ENCODE assay signal across 15 cellular contexts in genomic region chr1:93964777-93965200, GRCh38. TPM values are rescaled to one million over a fixed set of nuclear protein-coding genes. Genes with fewer than 3 reads are reported as not detected.
DNase-seq lines count a peak whose midpoint lies in the region; ATAC-seq and TF ChIP-seq lines count a peak whose summit lies in the region.
"Had no signal": no experiment of that assay in that cellular context is flagged by ENCODE, and none has a peak within 500 bp of the region (broad histone marks: within the 10 kb centered on the region; RNA-seq: fewer than 3 reads in every experiment).

No MANE protein-coding gene starts in this region.

- DNase-seq in GM13977 (ENCODE audit: low spot score): peak; percentile 21
- peak; percentile 90 to 100 for DNase-seq in PC-9
- DNase-seq in fibroblast of lung (ENCODE audit: low read depth in 2 of 2): peak; percentile 7 to 94
- DNase-seq in prostate gland (ENCODE audit: low spot score): no peak
- DNase-seq in aorta: no peak
- DNase-seq in effector memory CD8-positive, alpha-beta T cell: no peak
- DNase-seq: CD8-positive, alpha-beta memory T cell; HFFc6; NCI-H1048; NCI-H524; SHP77; upper lobe of left lung; WERI-Rb-1 had no signal

- H3K27me3 Mint-ChIP-seq in effector memory CD8-positive, alpha-beta T cell: peaks cover 0 to 12% of the 10 kb centered on the region in 2 donors

- POLR2A ChIA-PET in PC-9 (lab: Charles Lee; ENCODE audit: unreplicated experiment): interaction anchor here (0.6 to 3.3 kb wide), 22 partner anchors 17 to 664 kb away, joined by 3 to 116 read pairs (median 6); partner anchors contain the start of genes DNTTIP2 and GCLM

- H3K27me3 ChIP-seq in PC-9 (ENCODE audit: insufficient read depth, low read depth) (no peaks in the 10 kb centered on the region), fibroblast of lung (ENCODE audit: control insufficient read depth, insufficient read depth, low read length) (no peaks in the 10 kb centered on the region), prostate gland (replicated peaks; ENCODE audit: insufficient read depth) (no peaks in the 10 kb centered on the region), aorta (ENCODE audit: control insufficient read depth in 1 of 2, insufficient read depth in 2 of 2, low read length in 1 of 2) (no peaks in the 10 kb centered on the region)
- H3K27me3 ChIP-seq: upper lobe of left lung had no signal

- H3K27ac ChIP-seq in PC-9 (peak overlapping the region; percentile 99), fibroblast of lung (ENCODE audit: insufficient read depth, low read length) (no peak overlapping the region), prostate gland (peak overlapping the region; percentile 28 to 59), aorta (ENCODE audit: low read depth in 1 of 2, low read length in 2 of 2) (no peak overlapping the region)
- H3K27ac ChIP-seq: upper lobe of left lung, WERI-Rb-1 had no signal

- H3K9me3 ChIP-seq in PC-9 (ENCODE audit: insufficient read depth, low read depth) (no peaks in the 10 kb centered on the region), fibroblast of lung (ENCODE audit: control insufficient read depth, insufficient read depth, low read depth, low read length) (no peaks in the 10 kb centered on the region), prostate gland (no peaks in the 10 kb centered on the region), aorta (ENCODE audit: control insufficient read depth, low read length) (no peaks in the 10 kb centered on the region)
- H3K9me3 ChIP-seq: upper lobe of left lung had no signal

- H3K36me3 ChIP-seq in PC-9 (ENCODE audit: low read depth) (no peaks in the 10 kb centered on the region), fibroblast of lung (ENCODE audit: control insufficient read depth, insufficient read depth, low read length) (no peaks in the 10 kb centered on the region), prostate gland (no peaks in the 10 kb centered on the region), aorta (ENCODE audit: control insufficient read depth in 1 of 2, insufficient read depth in 2 of 2, low read length in 1 of 2) (no peaks in the 10 kb centered on the region)
- H3K36me3 ChIP-seq: upper lobe of left lung, WERI-Rb-1 had no signal

- peak; percentile 11 for TF ChIP-seq POLR2A in prostate gland (IDR thresholded peaks at IDR 0.05)

- CTCF ChIA-PET in PC-9 (lab: Charles Lee): interaction anchor here (0.6 to 2.0 kb wide), 8 partner anchors 16 to 371 kb away, joined by 3 to 11 read pairs (median 5); partner anchors contain the start of gene GCLM

- peak overlapping the region; percentile 43 for H3K4me3 ChIP-seq in PC-9
- H3K4me3 ChIP-seq in fibroblast of lung (replicated peaks in 1 of 4; ENCODE audit: control extremely low read depth in 1 of 4, insufficient read depth in 1 of 4, low read depth in 3 of 4, low read length in 4 of 4): no peak overlapping the region
- H3K4me3 ChIP-seq in prostate gland: no peak overlapping the region
- H3K4me3 ChIP-seq in aorta (ENCODE audit: low read length in 2 of 2): no peak overlapping the region
- H3K4me3 ChIP-seq: upper lobe of left lung had no signal

- peaks cover 99% of the 10 kb centered on the region for H3K4me1 ChIP-seq in PC-9 (replicated peaks; ENCODE audit: insufficient read depth)
- H3K4me1 ChIP-seq in fibroblast of lung (ENCODE audit: control insufficient read depth, extremely low read depth, insufficient read depth, low read length): no peaks in the 10 kb centered on the region
- peaks cover 5% of the 10 kb centered on the region for H3K4me1 ChIP-seq in prostate gland (replicated peaks)
- peaks cover 0 to 3% of the 10 kb centered on the region in 2 donors for H3K4me1 ChIP-seq in aorta (ENCODE audit: control insufficient read depth in 1 of 2, insufficient read depth in 2 of 2, low read length in 2 of 2)
- H3K4me1 ChIP-seq: upper lobe of left lung had no signal

- H3K4me3 Mint-ChIP-seq in effector memory CD8-positive, alpha-beta T cell: no peak overlapping the region
- H3K4me3 Mint-ChIP-seq: CD8-positive, alpha-beta memory T cell; HFFc6 had no signal

- H3K79me2 ChIP-seq in PC-9 (ENCODE audit: low read depth) (no peaks in the 10 kb centered on the region), fibroblast of lung (ENCODE audit: control insufficient read depth, insufficient read depth, low read length) (no peaks in the 10 kb centered on the region)

- no peaks in the 10 kb centered on the region for H3K9me3 Mint-ChIP-seq in effector memory CD8-positive, alpha-beta T cell
- H3K9me3 Mint-ChIP-seq: CD8-positive, alpha-beta memory T cell; HFFc6 had no signal

- H4K20me1 ChIP-seq in PC-9 (ENCODE audit: insufficient read depth): no peaks in the 10 kb centered on the region
- H4K20me1 ChIP-seq in fibroblast of lung (ENCODE audit: control insufficient read depth, extremely low read depth, insufficient read depth, low read length): no peaks in the 10 kb centered on the region

- no peaks in the 10 kb centered on the region for H3K4me1 Mint-ChIP-seq in effector memory CD8-positive, alpha-beta T cell (ENCODE audit: low read depth in 2 of 2)
- H3K4me1 Mint-ChIP-seq: CD8-positive, alpha-beta memory T cell had no signal

- TF ChIP-seq CTCF in GM13977 (IDR thresholded peaks at IDR 0.05; ENCODE audit: extremely low read depth, insufficient read depth, missing control alignments) (no peak), PC-9 (conservative IDR thresholded peaks at IDR 0.05) (no peak), fibroblast of lung (conservative IDR thresholded peaks at IDR 0.05 in 1 of 2, IDR thresholded peaks at IDR 0.05 in 1 of 2; ENCODE audit: low read depth in 1 of 2, low read length in 2 of 2) (no peak), prostate gland (IDR thresholded peaks at IDR 0.05) (no peak)

- H2AFZ ChIP-seq in PC-9: peak overlapping the region; percentile 28; the same call in 1 of the 2 replicates
- no peak overlapping the region for H2AFZ ChIP-seq in fibroblast of lung (ENCODE audit: low read length)

- no peaks in the 10 kb centered on the region for H3K9me2 ChIP-seq in PC-9 (ENCODE audit: insufficient read depth)

- intact Hi-C loops in PC-9 (cut with micrococcal nuclease; ENCODE audit: unreplicated experiment): loop anchor here (1.0 to 10.0 kb wide), 8 partner anchors 25 to 1108 kb away; partner anchors contain the start of genes ALG14 and GCLM
- intact Hi-C loops in prostate gland (cut with DNase I): no loop called here
- intact Hi-C loops in aorta (cut with DNase I): no loop called here

- no peaks in the 10 kb centered on the region for H3K36me3 Mint-ChIP-seq in effector memory CD8-positive, alpha-beta T cell (ENCODE audit: insufficient read depth)

- H3K27ac Mint-ChIP-seq in effector memory CD8-positive, alpha-beta T cell: no peak overlapping the region
- H3K27ac Mint-ChIP-seq: HFFc6 had no signal

- 79% methylated on average over 4 of the region's 4 CpGs for WGBS in prostate gland
- 75 to 76% methylated on average over 4 of the region's 4 CpGs for WGBS in aorta, 2 donors

- no TSS peak for BruUV-seq in PC-9 (replicated peaks; lab: Mats Ljungman, UMichigan)

- H3F3A ChIP-seq in PC-9 (ENCODE audit: insufficient read depth, low read depth): peaks cover 71% of the 10 kb centered on the region

- no peak for ATAC-seq in HG03108 (IDR thresholded peaks at IDR 0.05; ENCODE audit: unreplicated experiment)
- ATAC-seq in GM18519 (IDR thresholded peaks at IDR 0.05; ENCODE audit: low FRiP score, unreplicated experiment): no peak
- ATAC-seq in aorta (ENCODE audit: low FRiP score): no peak
- no peak for ATAC-seq in effector memory CD8-positive, alpha-beta T cell (replicated peaks)

- no peak overlapping the region for H3K9ac ChIP-seq in fibroblast of lung (ENCODE audit: insufficient read depth, low read length)

- in situ Hi-C loops in GM13977 (cut with MboI; ENCODE audit: low pct_unique_long_range_greater_than_20kb, low sequenced_read_pairs, unreplicated experiment): no loop called here

- H3K4me2 ChIP-seq in PC-9 (peak overlapping the region; percentile 83), fibroblast of lung (ENCODE audit: extremely low read depth, insufficient read depth, low read length) (no peak overlapping the region)

RNA-seq across cellular contexts. Expression of gene GCLM, which starts 55.6 kb away (rescaled TPM):
- total RNA-seq in PC-9 (2021): 270 and 272 TPM in 2 replicates
- 16.2 and 28.6 TPM in 2 replicates for total RNA-seq in fibroblast of lung
- 35.8 and 45.4 TPM in 2 replicates for polyA plus RNA-seq in fibroblast of lung
- 28.0 and 29.9 TPM in 2 replicates for polyA plus RNA-seq in fibroblast of lung (2012)
- 3.4 and 3.5 TPM in 2 replicates for polyA minus RNA-seq in fibroblast of lung (ENCODE audit: low replicate concordance)
- total RNA-seq in prostate gland: 10 to 100 TPM in 1 of 2 donors, 1 to 10 TPM in 1; 6.5 to 14.1 TPM
- 10 to 100 TPM; 11.7 to 16.2 TPM for total RNA-seq in aorta
- 1 to 10 TPM; 6.8 to 8.1 TPM for polyA plus RNA-seq in aorta

Comparison
In these comparisons a context has a peak if more than half of its experiments do, and no peak if none do; other contexts are left out.
1. DNase-seq: peak in GM13977 (single experiment), PC-9 (2 of 2) and fibroblast of lung (2 of 2); none in prostate gland (single experiment), aorta (0 of 2) and effector memory CD8-positive, alpha-beta T cell (0 of 3).
2. H3K27ac ChIP-seq: peak in PC-9 (single experiment) and prostate gland (2 of 2); none in fibroblast of lung (single experiment) and aorta (0 of 2).